1 cellular context compared by ENCODE assay signal in genomic region chr2:33497177-33497787, GRCh38.
TF ChIP-seq lines count a peak whose summit lies in the region.

No MANE protein-coding gene starts in this region.

TF ChIP-seq in GM23338, 12 proteins besides CTCF, POLR2A, EP300 and RAD21 (continued from another document):
- no peak for TF ChIP-seq ZNF462 (CRISPR knock-in tag; IDR thresholded peaks at IDR 0.05)
- no peak for TF ChIP-seq STAT1 (IDR thresholded peaks at IDR 0.05; ENCODE audit: unreplicated experiment)
- no peak for TF ChIP-seq POLR2AphosphoS5 (IDR thresholded peaks at IDR 0.05; ENCODE audit: low read depth)
- TF ChIP-seq EZH2 (IDR thresholded peaks at IDR 0.05; ENCODE audit: low read depth, unreplicated experiment) = no peak
